ENCODE assay signal across 1 cellular context in the genomic region with DNA sequence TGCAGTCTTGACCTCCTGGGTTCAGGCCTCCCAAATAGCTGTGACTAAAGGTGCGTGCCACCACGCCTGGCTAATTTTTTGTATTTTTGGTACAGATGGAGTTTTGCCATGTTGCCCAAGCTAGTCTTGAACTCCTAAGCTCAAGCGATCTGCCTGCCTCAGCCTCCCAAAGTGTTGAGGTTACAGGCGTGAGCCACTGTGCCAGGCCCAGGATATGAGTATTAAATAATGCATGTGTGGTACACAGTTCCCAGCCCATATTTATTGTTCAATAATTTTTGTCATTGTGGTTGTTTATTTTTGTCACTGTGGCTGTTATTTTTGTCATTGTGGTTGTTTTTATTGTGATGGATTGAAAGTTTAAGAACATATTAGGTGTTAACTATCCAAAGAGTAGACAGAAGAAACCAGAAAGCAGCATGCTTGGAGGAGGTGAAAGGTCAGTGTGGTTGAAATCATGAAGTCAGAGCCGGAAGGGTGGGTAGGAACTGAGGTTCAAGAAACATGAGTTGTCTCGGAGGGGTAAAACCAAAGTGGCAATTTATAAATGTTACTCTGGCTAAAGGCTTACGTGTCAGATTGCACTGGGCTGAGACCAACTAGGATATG.
TF ChIP-seq lines count a peak whose summit lies in the region.

No MANE protein-coding gene starts in this region.

TF ChIP-seq in WTC11, 78 proteins besides CTCF, POLR2A, EP300 and RAD21 (continued from another document):
- TF ChIP-seq, protein P1, sequence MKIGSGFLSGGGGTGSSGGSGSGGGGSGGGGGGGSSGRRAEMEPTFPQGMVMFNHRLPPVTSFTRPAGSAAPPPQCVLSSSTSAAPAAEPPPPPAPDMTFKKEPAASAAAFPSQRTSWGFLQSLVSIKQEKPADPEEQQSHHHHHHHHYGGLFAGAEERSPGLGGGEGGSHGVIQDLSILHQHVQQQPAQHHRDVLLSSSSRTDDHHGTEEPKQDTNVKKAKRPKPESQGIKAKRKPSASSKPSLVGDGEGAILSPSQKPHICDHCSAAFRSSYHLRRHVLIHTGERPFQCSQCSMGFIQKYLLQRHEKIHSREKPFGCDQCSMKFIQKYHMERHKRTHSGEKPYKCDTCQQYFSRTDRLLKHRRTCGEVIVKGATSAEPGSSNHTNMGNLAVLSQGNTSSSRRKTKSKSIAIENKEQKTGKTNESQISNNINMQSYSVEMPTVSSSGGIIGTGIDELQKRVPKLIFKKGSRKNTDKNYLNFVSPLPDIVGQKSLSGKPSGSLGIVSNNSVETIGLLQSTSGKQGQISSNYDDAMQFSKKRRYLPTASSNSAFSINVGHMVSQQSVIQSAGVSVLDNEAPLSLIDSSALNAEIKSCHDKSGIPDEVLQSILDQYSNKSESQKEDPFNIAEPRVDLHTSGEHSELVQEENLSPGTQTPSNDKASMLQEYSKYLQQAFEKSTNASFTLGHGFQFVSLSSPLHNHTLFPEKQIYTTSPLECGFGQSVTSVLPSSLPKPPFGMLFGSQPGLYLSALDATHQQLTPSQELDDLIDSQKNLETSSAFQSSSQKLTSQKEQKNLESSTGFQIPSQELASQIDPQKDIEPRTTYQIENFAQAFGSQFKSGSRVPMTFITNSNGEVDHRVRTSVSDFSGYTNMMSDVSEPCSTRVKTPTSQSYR (CRISPR knock-in tag; IDR thresholded peaks at IDR 0.05) = no peak
- TF ChIP-seq SMAD3 (CRISPR knock-in tag; IDR thresholded peaks at IDR 0.05; ENCODE audit: borderline replicate concordance) (no peak), SOX15 (CRISPR knock-in tag; IDR thresholded peaks at IDR 0.05) (no peak)
TF ChIP-seq in WTC11: peak in this region for 0.
